Comparison of ENCODE assay signal across 13 cellular contexts in genomic region chr18:2218101-2218500, GRCh38.
"Had no signal": no experiment of that assay in that cellular context is flagged by ENCODE, and none has a peak within 500 bp of the region (broad histone marks: within the 10 kb centered on the region; RNA-seq: fewer than 3 reads in every experiment).

No MANE protein-coding gene starts in this region.

- ATAC-seq: left lobe of liver; natural killer cell; right lobe of liver; stimulated activated naive B cell treated with anti-CD40 and anti-IgM and Interleukin-4, amounts not matched to agents 10 μg/mL and 1 μg/mL and 100 μg/mL, for 72 hours had no signal

- DNase-seq: colonic mucosa; effector CD8-positive, alpha-beta T cell; endodermal cell; esophagus squamous epithelium; head of caudate nucleus; natural killer cell; right lobe of liver; small intestine; stimulated activated CD4-positive, alpha-beta T cell treated with anti-CD3 and anti-CD28 coated beads, Interleukin-15, amount 100 ng/mL, for 24 hours; stimulated activated CD4-positive, alpha-beta T cell treated with anti-CD3 and anti-CD28 coated beads, Interleukin-2, amount 100 ng/mL, for 48 hours; stimulated activated naive B cell treated with anti-CD40 and anti-IgM and Interleukin-4, amounts not matched to agents 10 μg/mL and 1 μg/mL and 100 μg/mL, for 72 hours; upper lobe of left lung had no signal
